ENCODE assay signal across 28 cellular contexts in the genomic region with DNA sequence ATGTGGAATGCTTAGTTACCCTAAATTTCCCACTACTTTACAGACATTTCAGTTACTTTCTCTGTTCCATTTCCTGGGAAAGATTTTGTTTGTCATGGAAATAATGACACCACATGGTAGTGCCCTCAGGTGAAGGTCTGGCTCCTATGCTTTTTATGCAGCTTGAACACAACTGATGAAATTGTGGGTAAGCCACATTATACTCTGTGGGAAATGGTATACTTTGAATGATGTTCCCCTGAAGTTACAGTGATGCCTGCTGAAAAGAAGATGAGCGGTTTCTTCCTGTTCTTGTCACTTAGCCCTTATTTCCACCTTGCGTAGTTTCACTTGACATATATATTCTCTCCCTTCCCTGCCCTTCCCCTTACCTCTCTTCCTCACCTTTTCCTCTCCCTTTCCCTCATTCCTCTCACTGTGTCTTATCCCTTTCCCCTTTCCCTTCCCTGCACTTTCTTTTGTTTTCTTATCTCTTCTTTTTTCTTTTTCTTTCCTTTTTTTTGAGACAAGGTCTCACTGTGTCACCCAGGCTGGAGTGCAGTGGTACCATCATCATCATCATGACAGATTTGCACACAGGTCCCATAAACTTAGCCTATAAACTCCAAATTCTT.
"Had no signal": no experiment of that assay in that cellular context is flagged by ENCODE, and none has a peak within 500 bp of the region (broad histone marks: within the 10 kb centered on the region; RNA-seq: fewer than 3 reads in every experiment).

No MANE protein-coding gene starts in this region.

- H3K27me3 ChIP-seq: ascending aorta, cardiac muscle cell, colonic mucosa had no signal

- H3K9me3 ChIP-seq: colonic mucosa had no signal

- H3K4me1 Mint-ChIP-seq: activated B cell treated with CpG ODN at 0.5 μM for 24 hours; activated T-helper 17 cell treated with anti-CD3 and anti-CD28 coated beads, Interleukin-2, amount 50 U/mL, for 72 hours; central memory CD8-positive, alpha-beta T cell had no signal

- DNase-seq: activated B cell treated with CpG ODN at 0.5 μM for 24 hours; activated CD4-positive, alpha-beta T cell treated with anti-CD3 and anti-CD28 coated beads for 48 hours; activated CD4-positive, CD25-positive, alpha-beta regulatory T cell treated with anti-CD3 and anti-CD28 coated beads, Interleukin-2, amount 50 U/mL, for 72 hours; activated effector memory CD4-positive, alpha-beta T cell treated with anti-CD3 and anti-CD28 coated beads, Interleukin-2, amount 50 U/mL, for 16 hours; activated naive CD4-positive, alpha-beta T cell; activated T-cell treated with anti-CD3 and anti-CD28 coated beads, Interleukin-2, amount 50 U/mL, for 1 hour; amygdala; colonic mucosa; NCI-H1105; NCI-H1417 treated with DMSO at 0.1 percent for 48 hours; NCI-H187 treated with DMSO at 0.1 percent for 48 hours; NCI-H2081; NCI-H2171 treated with DMSO at 0.1 percent for 48 hours; NCI-H226; NCI-H446 treated with DMSO at 0.1 percent for 48 hours; NCI-H524; NK-92 treated with Interleukin-12 subunit alpha and Interleukin-12 subunit beta, amount 100 ng/mL, for 24 hours; Right ventricle myocardium superior; SW 1271; T-helper 1 cell; T-helper 2 cell; T-helper 9 cell had no signal

- H3K4me3 ChIP-seq: ascending aorta, cardiac muscle cell, colonic mucosa had no signal

- H3K27ac Mint-ChIP-seq: activated B cell treated with CpG ODN at 0.5 μM for 24 hours; activated naive CD4-positive, alpha-beta T cell treated with anti-CD3 and anti-CD28 coated beads, Interleukin-2, amount 50 U/mL, for 72 hours; activated T-helper 17 cell treated with anti-CD3 and anti-CD28 coated beads, Interleukin-2, amount 50 U/mL, for 72 hours had no signal

- H3K9me3 Mint-ChIP-seq: activated T-helper 17 cell treated with anti-CD3 and anti-CD28 coated beads, Interleukin-2, amount 50 U/mL, for 72 hours; central memory CD8-positive, alpha-beta T cell had no signal

- H3K36me3 Mint-ChIP-seq: activated naive CD4-positive, alpha-beta T cell treated with anti-CD3 and anti-CD28 coated beads, Interleukin-2, amount 50 U/mL, for 72 hours had no signal

- H3K4me3 Mint-ChIP-seq: activated B cell treated with CpG ODN at 0.5 μM for 24 hours; activated T-helper 17 cell treated with anti-CD3 and anti-CD28 coated beads, Interleukin-2, amount 50 U/mL, for 72 hours; central memory CD8-positive, alpha-beta T cell had no signal

- H3K36me3 ChIP-seq: ascending aorta, cardiac muscle cell, colonic mucosa had no signal

- H3K27ac ChIP-seq: ascending aorta, cardiac muscle cell, colonic mucosa, VCaP had no signal

- H3K4me1 ChIP-seq: ascending aorta, colonic mucosa had no signal

- ATAC-seq: activated naive CD4-positive, alpha-beta T cell treated with anti-CD3 and anti-CD28 coated beads, Interleukin-2, amount 50 U/mL, for 72 hours; activated T-helper 17 cell treated with anti-CD3 and anti-CD28 coated beads, Interleukin-2, amount 50 U/mL, for 72 hours had no signal
